In the genomic region with DNA sequence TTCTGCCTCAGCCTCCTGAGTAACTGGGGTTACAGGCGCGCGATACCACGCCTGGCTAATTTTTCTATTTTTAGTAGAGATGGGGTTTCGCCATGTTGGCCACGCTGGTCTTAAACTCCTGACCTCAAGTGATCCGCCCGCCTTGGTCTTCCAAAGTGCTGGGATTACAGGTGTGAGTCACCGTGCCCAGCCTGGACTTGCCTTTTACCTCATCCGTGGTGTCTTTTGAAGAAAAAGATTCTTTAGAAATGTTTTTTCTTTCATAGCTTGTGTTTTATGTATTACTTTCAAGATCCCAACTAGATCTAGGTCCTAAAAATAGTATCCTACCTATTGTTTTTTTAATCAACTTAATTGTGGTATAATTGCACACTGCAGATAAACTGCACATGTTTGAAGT, we compare ENCODE assay signal across 13 cellular contexts. TPM values are rescaled to one million over a fixed set of nuclear protein-coding genes. Genes with fewer than 3 reads are reported as not detected.
DNase-seq lines count a peak whose midpoint lies in the region; ATAC-seq and TF ChIP-seq lines count a peak whose summit lies in the region.
"Not testable (repeated sequence)": the region's sequence is repeated elsewhere in the genome, so short reads cannot be mapped to it uniquely, and the experiment has no call there.
"Had no signal": no experiment of that assay in that cellular context is flagged by ENCODE, and none has a peak within 500 bp of the region (broad histone marks: within the 10 kb centered on the region; RNA-seq: fewer than 3 reads in every experiment).

No MANE protein-coding gene starts in this region.

- intact Hi-C loops in A673 (cut with micrococcal nuclease; ENCODE audit: unreplicated experiment); PC-3 (cut with micrococcal nuclease); activated CD4-positive, alpha-beta T cell treated with anti-CD3 and anti-CD28 coated beads for 36 hours (cut with DNase I, micrococcal nuclease); dorsolateral prefrontal cortex (cut with DNase I): not testable (repeated sequence)

- not testable (repeated sequence) for TF ChIP-seq CTCF in A673 (conservative IDR thresholded peaks at IDR 0.05; ENCODE audit: low read depth, low read length); PC-3 (conservative IDR thresholded peaks at IDR 0.05; ENCODE audit: low read depth, low read length); dorsolateral prefrontal cortex (IDR thresholded peaks at IDR 0.05 in 54 of 56, conservative IDR thresholded peaks at IDR 0.05 in 2 of 56; ENCODE audit: low read depth in 1 of 56, partially characterized antibody in 56 of 56); foreskin keratinocyte (conservative IDR thresholded peaks at IDR 0.05); osteoblast (IDR thresholded peaks at IDR 0.05; ENCODE audit: extremely low read depth, low read depth, low read length)

- not testable (repeated sequence) for H3K27ac ChIP-seq in A673 (ENCODE audit: low read depth, low read length, poor library complexity, severe bottlenecking); PC-3 (ENCODE audit: low read length); osteoblast (ENCODE audit: low read depth, low read length)
- H3K27ac ChIP-seq in dorsolateral prefrontal cortex (peak overlapping the region in 24 of 59 donors; percentile 1 to 98 (median 87)), foreskin keratinocyte (peak overlapping the region; percentile 44)

- not testable (repeated sequence) for ATAC-seq in PC-3; activated CD4-positive, alpha-beta T cell treated with anti-CD3 and anti-CD28 coated beads for 36 hours
- ATAC-seq in foreskin keratinocyte, result peak; percentile 39

- peak overlapping the region; percentile 69 for H3K4me2 ChIP-seq in PC-3 (ENCODE audit: low read length)
- peak overlapping the region; percentile 80 for H3K4me2 ChIP-seq in osteoblast (ENCODE audit: insufficient read depth, low read length)

- H3K4me3 ChIP-seq in A673 (ENCODE audit: low read depth, low read length, poor library complexity, severe bottlenecking) (peak overlapping the region; percentile 59), PC-3 (ENCODE audit: low read length) (peak overlapping the region; percentile 57), dorsolateral prefrontal cortex (peak overlapping the region in 52 of 59 donors; percentile 47 to 82 (median 68)), osteoblast (ENCODE audit: insufficient read depth, low read length) (peak overlapping the region; percentile 75)

- not testable (repeated sequence) for BruUV-seq in A673 (replicated peaks; lab: Mats Ljungman, UMichigan); PC-3 (replicated peaks; lab: Mats Ljungman, UMichigan)

- H3K27ac Mint-ChIP-seq in activated CD4-positive, alpha-beta T cell treated with anti-CD3 and anti-CD28 coated beads for 36 hours; activated naive CD8-positive, alpha-beta T cell: not testable (repeated sequence)

- H3K4me3 Mint-ChIP-seq in activated CD4-positive, alpha-beta T cell treated with anti-CD3 and anti-CD28 coated beads for 36 hours, result peak overlapping the region; percentile 67
- peak overlapping the region; percentile 65 for H3K4me3 Mint-ChIP-seq in activated naive CD8-positive, alpha-beta T cell

- H4K20me1 ChIP-seq in PC-3 (ENCODE audit: low read length); osteoblast (ENCODE audit: insufficient read depth, low read length): not testable (repeated sequence)

- H2AFZ ChIP-seq in PC-3 (ENCODE audit: low read length), result peak overlapping the region; percentile 54
- not testable (repeated sequence) for H2AFZ ChIP-seq in osteoblast (ENCODE audit: low read length)

- H3K9me2 ChIP-seq in PC-3 (replicated peaks; ENCODE audit: low read length), result not testable (repeated sequence)

- peaks cover 53% of the 10 kb centered on the region for H3K36me3 Mint-ChIP-seq in activated CD4-positive, alpha-beta T cell treated with anti-CD3 and anti-CD28 coated beads for 36 hours (ENCODE audit: low read depth)
- peaks cover 42% of the 10 kb centered on the region for H3K36me3 Mint-ChIP-seq in activated naive CD8-positive, alpha-beta T cell

- DNase-seq in A673 (ENCODE audit: low spot score); PC-3; activated CD4-positive, alpha-beta T cell treated with anti-CD3 and anti-CD28 coated beads for 36 hours; dorsolateral prefrontal cortex: not testable (repeated sequence)
- DNase-seq in ELR (ENCODE audit: low read depth) (peak; percentile 27), foreskin keratinocyte (peak; percentile 54 to 79), osteoblast (ENCODE audit: insufficient read length, low spot score, missing footprints) (peak; percentile 51)

- peaks cover 25% of the 10 kb centered on the region for H3K36me3 ChIP-seq in A673 (ENCODE audit: insufficient read depth, low read length, poor library complexity, severe bottlenecking)
- H3K36me3 ChIP-seq in PC-3 (ENCODE audit: low read depth, low read length), result peaks cover 37% of the 10 kb centered on the region
- H3K36me3 ChIP-seq in osteoblast (ENCODE audit: insufficient read depth, low read length), result peaks cover 24% of the 10 kb centered on the region

- CTCF ChIA-PET in A673 (lab: Charles Lee); PC-3 (lab: Charles Lee): not testable (repeated sequence)
- CTCF ChIA-PET in activated CD4-positive, alpha-beta T cell treated with anti-CD3 and anti-CD28 coated beads for 36 hours (lab: Charles Lee), result interaction anchor here (0.5 to 0.6 kb wide), 3 partner anchors 13 to 369 kb away, joined by 3 to 4 read pairs (median 3); no protein-coding TSS in a partner anchor

- H3K9me3 Mint-ChIP-seq in activated CD4-positive, alpha-beta T cell treated with anti-CD3 and anti-CD28 coated beads for 36 hours (ENCODE audit: low read depth), result peaks cover 59% of the 10 kb centered on the region
- peaks cover 24% of the 10 kb centered on the region for H3K9me3 Mint-ChIP-seq in activated naive CD8-positive, alpha-beta T cell (ENCODE audit: low read depth)

- not testable (repeated sequence) for H3K4me1 Mint-ChIP-seq in activated CD4-positive, alpha-beta T cell treated with anti-CD3 and anti-CD28 coated beads for 36 hours; activated naive CD8-positive, alpha-beta T cell (ENCODE audit: low read depth)

- peaks cover 20% of the 10 kb centered on the region for H3K9me3 ChIP-seq in A673 (ENCODE audit: low read depth, low read length, poor library complexity, severe bottlenecking)
- peaks cover 50% of the 10 kb centered on the region for H3K9me3 ChIP-seq in PC-3 (ENCODE audit: low read length)
- H3K9me3 ChIP-seq in osteoblast (ENCODE audit: low read depth, low read length), result not testable (repeated sequence)

- H3K27me3 ChIP-seq in A673 (replicated peaks; ENCODE audit: insufficient read depth, low read depth, low read length, poor library complexity); PC-3 (ENCODE audit: low read length); dorsolateral prefrontal cortex; foreskin keratinocyte; osteoblast (ENCODE audit: insufficient read depth, low read length): not testable (repeated sequence)

- H3K9ac ChIP-seq in PC-3 (ENCODE audit: low read length), result not testable (repeated sequence)

- not testable (repeated sequence) for H3K79me2 ChIP-seq in PC-3 (ENCODE audit: low read length); osteoblast (ENCODE audit: insufficient read depth, low read length)

- not testable (repeated sequence) for H3F3A ChIP-seq in PC-3 (ENCODE audit: low read length, unreplicated experiment)

- H3K27me3 Mint-ChIP-seq in activated CD4-positive, alpha-beta T cell treated with anti-CD3 and anti-CD28 coated beads for 36 hours; activated naive CD8-positive, alpha-beta T cell: not testable (repeated sequence)

- POLR2A ChIA-PET in A673 (lab: Charles Lee; ENCODE audit: low non-redundant PET); PC-3 (lab: Charles Lee; ENCODE audit: unreplicated experiment); activated CD4-positive, alpha-beta T cell treated with anti-CD3 and anti-CD28 coated beads for 36 hours (lab: Charles Lee): not testable (repeated sequence)

- H3K4me1 ChIP-seq in A673 (ENCODE audit: insufficient read depth, low read length, poor library complexity, severe bottlenecking); PC-3 (ENCODE audit: insufficient read depth, low read length); foreskin keratinocyte; osteoblast (ENCODE audit: insufficient read depth, low read length): not testable (repeated sequence)

RNA-seq across cellular contexts. Expression of gene ZNF606, which starts 6.3 kb away (rescaled TPM):
- total RNA-seq in A673 (2021) (16.7 and 17.8 TPM in 2 replicates), PC-3 (2014; rRNA removed) (6.0 and 7.0 TPM in 2 replicates), dorsolateral prefrontal cortex (10 to 100 TPM; 14.4 to 48.2 (median 23.9) TPM), foreskin keratinocyte (6.5 and 6.6 TPM in 2 replicates), osteoblast (16.3 and 17.4 TPM in 2 replicates)
- total RNA-seq in activated CD4-positive, alpha-beta T cell treated with anti-CD3 and anti-CD28 coated beads for 36 hours, result 1 to 10 TPM; 6.0 to 8.9 TPM
- 1.3 and 1.7 TPM in 2 replicates for polyA plus RNA-seq in foreskin keratinocyte

RNA-seq across cellular contexts. Expression of gene ZSCAN1, which starts 24.9 kb away (rescaled TPM):
- 1.4 and 2.8 TPM in 2 replicates for total RNA-seq in A673 (2021)
- not detected in 2 replicates for total RNA-seq in PC-3 (2014; rRNA removed)
- not detected for total RNA-seq in activated CD4-positive, alpha-beta T cell treated with anti-CD3 and anti-CD28 coated beads for 36 hours
- total RNA-seq in dorsolateral prefrontal cortex, result 10 to 100 TPM in 1 of 120 experiments, 1 to 10 TPM in 118, under 1 TPM in 1; 0.94 to 10.6 (median 4.2) TPM
- not detected in 2 replicates for total RNA-seq in foreskin keratinocyte
- 0.08 TPM in 2 replicates for polyA plus RNA-seq in foreskin keratinocyte
- 0.36 TPM in 1 of 2 replicates, not detected in the other for total RNA-seq in osteoblast
- total RNA-seq: activated CD4-positive, alpha-beta memory T cell treated with anti-CD3 and anti-CD28 coated beads, Interleukin-2, amount 10 ng/mL, durations not matched to agents 7 days and 5 days; ascending aorta; glomerular endothelial cell; sigmoid colon; upper lobe of right lung had no signal

RNA-seq across cellular contexts. Expression of gene C19orf18, which starts 34.5 kb away (rescaled TPM):
- total RNA-seq in A673 (2021), result 0.43 TPM in 1 of 2 replicates, not detected in the other
- total RNA-seq in PC-3 (2014; rRNA removed), result 0.40 TPM in 1 of 2 replicates, not detected in the other
- total RNA-seq in activated CD4-positive, alpha-beta T cell treated with anti-CD3 and anti-CD28 coated beads for 36 hours, result under 1 TPM; 0.33 to 0.46 TPM
- 1 to 10 TPM in 92 of 120 experiments, under 1 TPM in 22, not detected in 6; 0.49 to 5.1 (median 1.5) TPM for total RNA-seq in dorsolateral prefrontal cortex
- 0.32 and 0.44 TPM in 2 replicates for total RNA-seq in foreskin keratinocyte
- 0.39 and 0.54 TPM in 2 replicates for polyA plus RNA-seq in foreskin keratinocyte
- 0.36 TPM in 1 of 2 replicates, not detected in the other for total RNA-seq in osteoblast
- total RNA-seq: ascending aorta, glomerular endothelial cell had no signal

RNA-seq across cellular contexts. Expression of gene ZNF135, which starts 50.2 kb away (rescaled TPM):
- total RNA-seq in A673 (2021) (7.0 and 8.2 TPM in 2 replicates), PC-3 (2014; rRNA removed) (not detected in 2 replicates), dorsolateral prefrontal cortex (10 to 100 TPM in 119 of 120 experiments, 1 to 10 TPM in 1; 9.8 to 28.1 (median 16.8) TPM), foreskin keratinocyte (1.4 and 1.9 TPM in 2 replicates), osteoblast (6.5 and 8.3 TPM in 2 replicates)
- 1 to 10 TPM; 1.3 to 1.5 TPM for total RNA-seq in activated CD4-positive, alpha-beta T cell treated with anti-CD3 and anti-CD28 coated beads for 36 hours
- polyA plus RNA-seq in foreskin keratinocyte, result 0.60 and 0.85 TPM in 2 replicates
- total RNA-seq: activated CD4-positive, alpha-beta memory T cell treated with anti-CD3 and anti-CD28 coated beads, Interleukin-2, amount 10 ng/mL, durations not matched to agents 7 days and 5 days had no signal
